Comparison of ENCODE assay signal across 8 cellular contexts in genomic region chr11:10770626-10771254, GRCh38. TPM values are rescaled to one million over a fixed set of nuclear protein-coding genes. Genes with fewer than 3 reads are reported as not detected.
DNase-seq lines count a peak whose midpoint lies in the region; ATAC-seq and TF ChIP-seq lines count a peak whose summit lies in the region.

No MANE protein-coding gene starts in this region.

- H3K27ac Mint-ChIP-seq in CD8-positive, alpha-beta T cell = no peak overlapping the region
- H3K27ac Mint-ChIP-seq in chondrocyte (ENCODE audit: unreplicated experiment) = no peak overlapping the region

- CTCF ChIA-PET in CD8-positive, alpha-beta T cell (lab: Charles Lee) = interaction anchor here (0.6 to 2.6 kb wide), 17 partner anchors 10 to 1073 kb away, joined by 3 to 10 read pairs (median 5); no protein-coding TSS in a partner anchor
- CTCF ChIA-PET in OCI-LY7 (lab: Charles Lee; ENCODE audit: unreplicated experiment) = interaction anchor here (0.9 kb wide), 2 partner anchors 11 to 18 kb away, joined by 3 read pairs; no protein-coding TSS in a partner anchor

- no TSS peak for BruUV-seq in OCI-LY7 (replicated peaks; lab: Mats Ljungman, UMichigan)

- H2AFZ ChIP-seq in OCI-LY7 (ENCODE audit: low read length) = no peak overlapping the region

- H3K36me3 Mint-ChIP-seq in CD8-positive, alpha-beta T cell = peaks cover 66% of the 10 kb centered on the region
- peaks cover 48% of the 10 kb centered on the region for H3K36me3 Mint-ChIP-seq in chondrocyte (ENCODE audit: low read depth)

- H3K79me2 ChIP-seq in OCI-LY7 (ENCODE audit: insufficient read depth, low read depth, low read length) = no peaks in the 10 kb centered on the region

- POLR2A ChIA-PET in CD8-positive, alpha-beta T cell (lab: Charles Lee) = interaction anchor here (1.9 kb wide), 1 partner anchor 39 kb away, joined by 5 read pairs; no protein-coding TSS in a partner anchor
- POLR2A ChIA-PET in OCI-LY7 (lab: Charles Lee) = interaction anchor here (0.6 to 2.0 kb wide), 7 partner anchors 9 to 78 kb away, joined by 3 to 7 read pairs (median 3); partner anchors contain the start of gene EIF4G2

- TF ChIP-seq POLR2A in GM18505 (IDR thresholded peaks at IDR 0.05; ENCODE audit: borderline replicate concordance, extremely low read depth, insufficient read depth, insufficient read length) = no peak

- no peaks in the 10 kb centered on the region for H3K4me1 Mint-ChIP-seq in CD8-positive, alpha-beta T cell (ENCODE audit: low read depth)
- no peaks in the 10 kb centered on the region for H3K4me1 Mint-ChIP-seq in chondrocyte (ENCODE audit: low read depth)

- intact Hi-C loops in CD8-positive, alpha-beta T cell (cut with DNase I, micrococcal nuclease) = loop anchor here in 1 of 2 experiments (5.0 kb wide), 1 partner anchor 1017 kb away; no protein-coding TSS in a partner anchor
- intact Hi-C loops in OCI-LY7 (cut with micrococcal nuclease; ENCODE audit: unreplicated experiment) = no loop called here

- no peaks in the 10 kb centered on the region for H4K20me1 ChIP-seq in OCI-LY7 (ENCODE audit: insufficient read depth, low read length)

- no peaks in the 10 kb centered on the region for H3K9me2 ChIP-seq in OCI-LY7 (ENCODE audit: insufficient read depth, low read length)

- TF ChIP-seq CTCF in CD8-positive, alpha-beta T cell (IDR thresholded peaks at IDR 0.05) = peak; percentile 52
- TF ChIP-seq CTCF in GM20000 (IDR thresholded peaks at IDR 0.05; ENCODE audit: extremely low read depth, missing control alignments) (peak; percentile 31), OCI-LY7 (conservative IDR thresholded peaks at IDR 0.05; ENCODE audit: low read length) (peak; percentile 95), chondrocyte (IDR thresholded peaks at IDR 0.05) (peak; percentile 85)

- H3K36me3 ChIP-seq in CD8-positive, alpha-beta T cell (ENCODE audit: insufficient read depth, low read length) = peaks cover 67% of the 10 kb centered on the region
- peaks cover 2% of the 10 kb centered on the region for H3K36me3 ChIP-seq in OCI-LY7 (ENCODE audit: insufficient read depth, low read length)

- no peaks in the 10 kb centered on the region for H3K9me3 ChIP-seq in CD8-positive, alpha-beta T cell (ENCODE audit: low read length)
- no peaks in the 10 kb centered on the region for H3K9me3 ChIP-seq in OCI-LY7 (ENCODE audit: low read length)

- no peaks in the 10 kb centered on the region for H3K4me1 ChIP-seq in CD8-positive, alpha-beta T cell (ENCODE audit: insufficient read depth, low read length)
- H3K4me1 ChIP-seq in OCI-LY7 (ENCODE audit: insufficient read depth, low read length, poor library complexity, severe bottlenecking) = no peaks in the 10 kb centered on the region

- no peaks in the 10 kb centered on the region for H3K9me3 Mint-ChIP-seq in CD8-positive, alpha-beta T cell
- H3K9me3 Mint-ChIP-seq in chondrocyte (ENCODE audit: low read depth) = no peaks in the 10 kb centered on the region

- no peak for ATAC-seq in CD8-positive, alpha-beta T cell
- no peak for ATAC-seq in GM18505 (IDR thresholded peaks at IDR 0.05; ENCODE audit: unreplicated experiment)
- no peak for ATAC-seq in GM21381 (IDR thresholded peaks at IDR 0.05; ENCODE audit: unreplicated experiment)

- no peaks in the 10 kb centered on the region for H3K27me3 Mint-ChIP-seq in CD8-positive, alpha-beta T cell (ENCODE audit: low read depth)
- no peaks in the 10 kb centered on the region for H3K27me3 Mint-ChIP-seq in chondrocyte (ENCODE audit: low read depth)

- DNase-seq in CD8-positive, alpha-beta T cell = peak in 2 of 7 experiments; percentile 14 to 33
- DNase-seq in GM20000 (ENCODE audit: low spot score) (no peak), OCI-LY7 (ENCODE audit: low spot score) (peak; percentile 58), chondrocyte (ENCODE audit: low spot score) (no peak), medulla oblongata (ENCODE audit: extremely low spot score) (peak; percentile 51), cortex of kidney (lab: John Stamatoyannopoulos, UW) (no peak)

- H3K27me3 ChIP-seq in CD8-positive, alpha-beta T cell (ENCODE audit: insufficient read depth, low read length) = no peaks in the 10 kb centered on the region

- no peak overlapping the region for H3K4me3 Mint-ChIP-seq in CD8-positive, alpha-beta T cell
- no peak overlapping the region for H3K4me3 Mint-ChIP-seq in chondrocyte (ENCODE audit: unreplicated experiment)

- H3K27ac ChIP-seq in CD8-positive, alpha-beta T cell (ENCODE audit: low read depth, low read length) = no peak overlapping the region
- H3K27ac ChIP-seq in OCI-LY7 (ENCODE audit: low read depth, low read length, poor library complexity, severe bottlenecking) = no peak overlapping the region

- no peak overlapping the region for H3K4me2 ChIP-seq in OCI-LY7 (ENCODE audit: low read length)

- H3K4me3 ChIP-seq in CD8-positive, alpha-beta T cell (ENCODE audit: low read depth, low read length) = no peak overlapping the region
- no peak overlapping the region for H3K4me3 ChIP-seq in OCI-LY7 (ENCODE audit: low read depth, low read length, poor library complexity, severe bottlenecking)

RNA-seq across cellular contexts. Expression of gene CTR9, which starts 19.7 kb away (rescaled TPM):
- total RNA-seq in CD8-positive, alpha-beta T cell = 10 to 100 TPM; 45.9 to 49.2 TPM
- 15.3 and 19.3 TPM in 2 replicates for total RNA-seq in OCI-LY7 (2014; rRNA removed; shearing (Covaris generic))
- total RNA-seq in OCI-LY7 (2022) (25.5 and 29.5 TPM in 2 replicates), chondrocyte (24.7 to 29.9 TPM (median 26.6 TPM) in 3 replicates)

RNA-seq across cellular contexts. Expression of gene EIF4G2, which starts 38.0 kb away (rescaled TPM):
- 1,000 to 10,000 TPM; 1,089 to 1,144 TPM for total RNA-seq in CD8-positive, alpha-beta T cell
- total RNA-seq in OCI-LY7 (2014; rRNA removed; shearing (Covaris generic)) = 312 and 317 TPM in 2 replicates
- total RNA-seq in OCI-LY7 (2022) (502 and 503 TPM in 2 replicates), chondrocyte (1,031 to 1,062 TPM (median 1,058 TPM) in 3 replicates)

Comparison
In these comparisons a context has a peak if more than half of its experiments do, and no peak if none do; other contexts are left out.
1. DNase-seq: peak in OCI-LY7 (single experiment) and medulla oblongata (single experiment); none in GM20000 (single experiment), chondrocyte (single experiment) and cortex of kidney (single experiment).
2. CTCF ChIP-seq: peak in every context shown above with its lines; median percentile 95 in OCI-LY7; 85 in chondrocyte; 52 in CD8-positive, alpha-beta T cell; 31 in GM20000.